9 cellular contexts compared by ENCODE assay signal in genomic region chr9:37641331-37641730, GRCh38. TPM values are rescaled to one million over a fixed set of nuclear protein-coding genes. Genes with fewer than 3 reads are reported as not detected.
"Had no signal": no experiment of that assay in that cellular context is flagged by ENCODE, and none has a peak within 500 bp of the region (broad histone marks: within the 10 kb centered on the region; RNA-seq: fewer than 3 reads in every experiment).

No MANE protein-coding gene starts in this region.

- ATAC-seq: K562 had no signal

- H3K4me3 ChIP-seq: GM23248, K562 had no signal

- DNase-seq: GM23248, GOT3, H7, HCEC 1CT, IMR-90, KG1 had no signal

- H3K27ac ChIP-seq: GM23248 had no signal

RNA-seq across cellular contexts. Expression of gene FRMPD1, which starts 9.4 kb away (rescaled TPM):
- total RNA-seq: GM23248, H4, HT-29, IMR-90, K562 had no signal
- polyA plus RNA-seq: GM23248, IMR-90, K562 had no signal
